Comparison of ENCODE assay signal across 21 cellular contexts in genomic region chr17:69460963-69461922, GRCh38. TPM values are rescaled to one million over a fixed set of nuclear protein-coding genes. Genes with fewer than 3 reads are reported as not detected.
DNase-seq lines count a peak whose midpoint lies in the region; ATAC-seq and TF ChIP-seq lines count a peak whose summit lies in the region.
"Had no signal": no experiment of that assay in that cellular context is flagged by ENCODE, and none has a peak within 500 bp of the region (broad histone marks: within the 10 kb centered on the region; RNA-seq: fewer than 3 reads in every experiment).

No MANE protein-coding gene starts in this region.

- no peak for TF ChIP-seq CTCF in brain (conservative IDR thresholded peaks at IDR 0.05)

- ATAC-seq in GM18907 (IDR thresholded peaks at IDR 0.05; ENCODE audit: unreplicated experiment): no peak
- ATAC-seq in HG03521 (IDR thresholded peaks at IDR 0.05; ENCODE audit: unreplicated experiment): no peak
- ATAC-seq: activated CD8-positive, alpha-beta memory T cell treated with anti-CD3 and anti-CD28 coated beads, Interleukin-2, amount 10 ng/mL, durations not matched to agents 7 days and 5 days; natural killer cell had no signal

- H3K36me3 Mint-ChIP-seq in brain: peaks cover 1% of the 10 kb centered on the region
- H3K36me3 Mint-ChIP-seq: activated CD8-positive, alpha-beta memory T cell treated with anti-CD3 and anti-CD28 coated beads, Interleukin-2, amount 10 ng/mL, durations not matched to agents 7 days and 5 days; natural killer cell had no signal

- DNase-seq in C1 segment of cervical spinal cord (lab: John Stamatoyannopoulos, UW) (peak in 9 of 14 donors; percentile 8 to 52 (median 26)), pons (ENCODE audit: low spot score) (peak; percentile 59), COR-L47 (lab: John Stamatoyannopoulos, UW) (no peak), DMS 273 (lab: John Stamatoyannopoulos, UW; ENCODE audit: unreplicated experiment) (no peak)
- DNase-seq: activated CD4-positive, alpha-beta T cell treated with anti-CD3 and anti-CD28 coated beads for 48 hours; activated CD8-positive, alpha-beta memory T cell treated with anti-CD3 and anti-CD28 coated beads, Interleukin-2, amount 10 ng/mL, durations not matched to agents 7 days and 5 days; activated naive CD8-positive, alpha-beta T cell treated with anti-CD3 and anti-CD28 coated beads for 36 hours; KG1; natural killer cell; NCI-H1694 treated with DMSO at 0.1 percent for 48 hours; NCI-H226; PC-9; SJCRH30; spleen had no signal

- H3K27me3 ChIP-seq in layer of hippocampus (ENCODE audit: control insufficient read depth, insufficient read depth, low read length): no peaks in the 10 kb centered on the region
- H3K27me3 ChIP-seq: BLaER1, SJCRH30, spleen had no signal

- peaks cover 23% of the 10 kb centered on the region for H3K4me1 Mint-ChIP-seq in brain

- H3K9me3 Mint-ChIP-seq in brain: peaks cover 0 to 2% (median 0%) of the 10 kb centered on the region in 5 experiments
- H3K9me3 Mint-ChIP-seq: activated naive CD8-positive, alpha-beta T cell treated with anti-CD3 and anti-CD28 coated beads for 36 hours; natural killer cell had no signal

- H3K4me3 Mint-ChIP-seq in brain: peak overlapping the region in 3 of 5 experiments; percentile 11 to 26 (median 21)
- H3K4me3 Mint-ChIP-seq: activated CD8-positive, alpha-beta memory T cell treated with anti-CD3 and anti-CD28 coated beads, Interleukin-2, amount 10 ng/mL, durations not matched to agents 7 days and 5 days; activated naive CD8-positive, alpha-beta T cell treated with anti-CD3 and anti-CD28 coated beads for 36 hours; natural killer cell had no signal

- H3K27ac ChIP-seq in layer of hippocampus (ENCODE audit: low read depth, low read length): peak overlapping the region; percentile 27
- H3K27ac ChIP-seq: BLaER1, coronary artery, PC-9, SJCRH30, spleen had no signal

- no peaks in the 10 kb centered on the region for H3K27me3 Mint-ChIP-seq in brain
- H3K27me3 Mint-ChIP-seq: activated CD8-positive, alpha-beta memory T cell treated with anti-CD3 and anti-CD28 coated beads, Interleukin-2, amount 10 ng/mL, durations not matched to agents 7 days and 5 days; activated naive CD8-positive, alpha-beta T cell treated with anti-CD3 and anti-CD28 coated beads for 36 hours; progenitor cell of endocrine pancreas had no signal

- H3K27ac Mint-ChIP-seq in brain: peak overlapping the region in 4 of 5 experiments; percentile 21 to 74 (median 42)
- H3K27ac Mint-ChIP-seq: activated CD8-positive, alpha-beta memory T cell treated with anti-CD3 and anti-CD28 coated beads, Interleukin-2, amount 10 ng/mL, durations not matched to agents 7 days and 5 days; activated naive CD8-positive, alpha-beta T cell treated with anti-CD3 and anti-CD28 coated beads for 36 hours; natural killer cell; progenitor cell of endocrine pancreas had no signal

RNA-seq across cellular contexts. Expression of gene MAP2K6, which starts 46.7 kb away (rescaled TPM):
- polyA plus RNA-seq in brain (ENCODE audit: insufficient read depth, low read depth, low replicate concordance): 5.8 TPM

Comparison
In these comparisons a context has a peak if more than half of its experiments do, and no peak if none do; other contexts are left out.
1. DNase-seq: peak in C1 segment of cervical spinal cord (9 of 14) and pons (single experiment); none in COR-L47 (single experiment) and DMS 273 (single experiment).